8 cellular contexts compared by ENCODE assay signal in genomic region chr17:45149037-45149668, GRCh38. TPM values are rescaled to one million over a fixed set of nuclear protein-coding genes. Genes with fewer than 3 reads are reported as not detected.
A peak's percentile ranks its signal among the peaks of the same experiment; 100 is the strongest.
DNase-seq lines count a peak whose midpoint lies in the region; ATAC-seq and TF ChIP-seq lines count a peak whose summit lies in the region.

No MANE protein-coding gene starts in this region.

- ATAC-seq in PC-3, result peak; percentile 35
- peak; percentile 15 for ATAC-seq in activated T-cell treated with anti-CD3 and anti-CD28 coated beads, Interleukin-2, amount 50 U/mL, for 72 hours (replicated peaks in 1 of 2)
- no peak for ATAC-seq in GM19463 (IDR thresholded peaks at IDR 0.05; ENCODE audit: unreplicated experiment)

- no peaks in the 10 kb centered on the region for H3K27me3 ChIP-seq in PC-3 (ENCODE audit: low read length)

- CTCF ChIA-PET in PC-3 (lab: Charles Lee), result interaction anchor here (0.5 to 5.3 kb wide), 14 partner anchors 9 to 276 kb away, joined by 3 to 153 read pairs (median 4); partner anchors contain the start of genes ACBD4, C1QL1 and HEXIM2

- POLR2A ChIA-PET in PC-3 (lab: Charles Lee; ENCODE audit: unreplicated experiment), result interaction anchor here (0.6 to 4.2 kb wide), 19 partner anchors 9 to 326 kb away, joined by 3 to 77 read pairs (median 10); partner anchors contain the start of genes ACBD4, HEXIM2, MAP3K14 and NMT1

- H3K27me3 Mint-ChIP-seq in activated T-cell treated with anti-CD3 and anti-CD28 coated beads, Interleukin-2, amount 50 U/mL, for 72 hours (ENCODE audit: low read depth), result no peaks in the 10 kb centered on the region

- H3K4me3 Mint-ChIP-seq in activated T-cell treated with anti-CD3 and anti-CD28 coated beads, Interleukin-2, amount 50 U/mL, for 72 hours, result peak overlapping the region; percentile 98 to 99

- peak overlapping the region; percentile 84 for H3K4me3 ChIP-seq in GM12875 (ENCODE audit: low read depth, low read length)
- peak overlapping the region; percentile 86 for H3K4me3 ChIP-seq in Jurkat, Clone E6-1 (ENCODE audit: low read length)
- peak overlapping the region; percentile 91 for H3K4me3 ChIP-seq in PC-3 (ENCODE audit: low read length)

- H3K4me2 ChIP-seq in PC-3 (ENCODE audit: low read length), result peak overlapping the region; percentile 92

- peak overlapping the region; percentile 3; the same call in 1 of the 2 replicates for H3K27ac ChIP-seq in PC-3 (ENCODE audit: low read length)

- peaks cover 34% of the 10 kb centered on the region for H4K20me1 ChIP-seq in PC-3 (ENCODE audit: low read length)

- TSS peak; percentile 4 for BruUV-seq in PC-3 (replicated peaks; lab: Mats Ljungman, UMichigan)

- DNase-seq in Jurkat, Clone E6-1 (ENCODE audit: low read depth, low spot score), result peak; percentile 61
- DNase-seq in PC-3 (peak; percentile 91), erythroblast (lab: John Stamatoyannopoulos, UW) (peak; percentile 85 to 90), mucosa of gallbladder (ENCODE audit: low spot score) (peak; percentile 84)
- DNase-seq in activated T-cell treated with anti-CD3 and anti-CD28 coated beads, Interleukin-2, amount 50 U/mL, for 72 hours, result peak; percentile 81 to 85
- peak; percentile 75 for DNase-seq in stimulated activated naive CD4-positive, alpha-beta T cell treated with Interleukin-2 at 50 U/mL for 16 hours (lab: John Stamatoyannopoulos, UW)

- H3K79me2 ChIP-seq in PC-3 (ENCODE audit: low read length), result peaks cover 58% of the 10 kb centered on the region

- peaks cover 27% of the 10 kb centered on the region for H3K4me1 ChIP-seq in PC-3 (ENCODE audit: insufficient read depth, low read length)

- H3K4me1 Mint-ChIP-seq in activated T-cell treated with anti-CD3 and anti-CD28 coated beads, Interleukin-2, amount 50 U/mL, for 72 hours (ENCODE audit: low read depth), result peaks cover 42% of the 10 kb centered on the region

- 0 out of 2 replicates have a peak, but pooled peaks cover 4% of the 10 kb centered on the region for H3K36me3 ChIP-seq in PC-3 (ENCODE audit: low read depth, low read length)

- no peak overlapping the region for H2AFZ ChIP-seq in PC-3 (ENCODE audit: low read length)

- intact Hi-C loops in PC-3 (cut with micrococcal nuclease), result no loop called here

- H3K9me2 ChIP-seq in PC-3 (replicated peaks; ENCODE audit: low read length), result no peaks in the 10 kb centered on the region

- peaks cover 13 to 26% of the 10 kb centered on the region in 2 donors for H3K36me3 Mint-ChIP-seq in activated T-cell treated with anti-CD3 and anti-CD28 coated beads, Interleukin-2, amount 50 U/mL, for 72 hours (ENCODE audit: insufficient read depth in 2 of 2)

- no peaks in the 10 kb centered on the region for H3K9me3 ChIP-seq in PC-3 (ENCODE audit: low read length)

- H3K9me3 Mint-ChIP-seq in activated T-cell treated with anti-CD3 and anti-CD28 coated beads, Interleukin-2, amount 50 U/mL, for 72 hours, result no peaks in the 10 kb centered on the region

- TF ChIP-seq CTCF in GM12875 (IDR thresholded peaks at IDR 0.05; ENCODE audit: borderline replicate concordance, insufficient read depth, low read depth, low read length), result peak; percentile 94
- TF ChIP-seq CTCF in PC-3 (conservative IDR thresholded peaks at IDR 0.05; ENCODE audit: low read depth, low read length), result peak; percentile 96

- no peak for TF ChIP-seq POLR2A in erythroblast (IDR thresholded peaks at IDR 0.05; ENCODE audit: low read length)

- peaks cover 8% of the 10 kb centered on the region for H3F3A ChIP-seq in PC-3 (ENCODE audit: low read length, unreplicated experiment)

- H3K9ac ChIP-seq in PC-3 (ENCODE audit: low read length), result peak overlapping the region; percentile 76

- peak overlapping the region; percentile 100 for H3K27ac Mint-ChIP-seq in activated T-cell treated with anti-CD3 and anti-CD28 coated beads, Interleukin-2, amount 50 U/mL, for 72 hours

RNA-seq across cellular contexts. Expression of gene HEXIM1, which starts 0.9 kb away (rescaled TPM):
- polyA plus RNA-seq in Jurkat, Clone E6-1 (2012; ENCODE audit: insufficient read depth, insufficient read length), result 27.6 TPM
- total RNA-seq in PC-3 (2014; rRNA removed) (47.3 and 59.0 TPM in 2 replicates), mucosa of gallbladder (62.5 TPM)
- 10 to 100 TPM; 58.0 to 63.3 TPM for total RNA-seq in activated T-cell treated with anti-CD3 and anti-CD28 coated beads, Interleukin-2, amount 50 U/mL, for 72 hours

RNA-seq across cellular contexts. Expression of gene HEXIM2, which starts 12.5 kb away (rescaled TPM):
- polyA plus RNA-seq in Jurkat, Clone E6-1 (2012; ENCODE audit: insufficient read depth, insufficient read length), result 3.1 TPM
- total RNA-seq in PC-3 (2014; rRNA removed) (19.9 and 30.5 TPM in 2 replicates), mucosa of gallbladder (14.9 TPM)
- total RNA-seq in activated T-cell treated with anti-CD3 and anti-CD28 coated beads, Interleukin-2, amount 50 U/mL, for 72 hours, result 10 to 100 TPM; 12.5 to 13.0 TPM

RNA-seq across cellular contexts. Expression of gene ACBD4, which starts 13.7 kb away (rescaled TPM):
- 9.0 TPM for polyA plus RNA-seq in Jurkat, Clone E6-1 (2012; ENCODE audit: insufficient read depth, insufficient read length)
- 12.9 and 17.3 TPM in 2 replicates for total RNA-seq in PC-3 (2014; rRNA removed)
- 10 to 100 TPM; 17.9 to 20.1 TPM for total RNA-seq in activated T-cell treated with anti-CD3 and anti-CD28 coated beads, Interleukin-2, amount 50 U/mL, for 72 hours
- total RNA-seq in mucosa of gallbladder, result 29.8 TPM

RNA-seq across cellular contexts. Expression of gene PLCD3, which starts 16.8 kb away (rescaled TPM):
- polyA plus RNA-seq in Jurkat, Clone E6-1 (2012; ENCODE audit: insufficient read depth, insufficient read length), result 10.3 TPM
- total RNA-seq in PC-3 (2014; rRNA removed), result 35.1 and 55.3 TPM in 2 replicates
- 1 to 10 TPM; 3.1 to 4.5 TPM for total RNA-seq in activated T-cell treated with anti-CD3 and anti-CD28 coated beads, Interleukin-2, amount 50 U/mL, for 72 hours
- total RNA-seq in mucosa of gallbladder, result 63.6 TPM
